Comparison of ENCODE assay signal across 29 cellular contexts in genomic region chr18:36825526-36825925, GRCh38.
"Had no signal": no experiment of that assay in that cellular context is flagged by ENCODE, and none has a peak within 500 bp of the region (broad histone marks: within the 10 kb centered on the region; RNA-seq: fewer than 3 reads in every experiment).

No MANE protein-coding gene starts in this region.

- H3K27ac ChIP-seq: stomach, suprapubic skin, testis, thoracic aorta, thyroid gland, tibial artery, tibial nerve, transverse colon, upper lobe of left lung, upper lobe of right lung, uterus, vagina had no signal

- H3K9me3 ChIP-seq: stomach, suprapubic skin, testis, thoracic aorta, thyroid gland, tibial artery, tibial nerve, transverse colon, upper lobe of left lung, upper lobe of right lung, uterus, vagina had no signal

- H3K27ac Mint-ChIP-seq: stimulated activated effector memory CD8-positive, alpha-beta T cell treated with anti-CD3 and anti-CD28 coated beads, Interleukin-12 subunit alpha, Interleukin-12 subunit beta, amount 100 ng/mL, for 72 hours; stimulated activated memory B cell treated with anti-CD40 and anti-IgM and Interleukin-4, amounts not matched to agents 10 μg/mL and 1 μg/mL and 100 μg/mL, for 72 hours; stimulated activated naive B cell treated with anti-CD40 and anti-IgM and Interleukin-4, amounts not matched to agents 10 μg/mL and 1 μg/mL and 100 μg/mL, for 72 hours; stimulated activated naive CD8-positive, alpha-beta T cell treated with anti-CD3 and anti-CD28 coated beads, Interleukin-15, amount 100 ng/mL, for 72 hours; stimulated activated naive CD8-positive, alpha-beta T cell treated with anti-CD3 and anti-CD28 coated beads, Interleukin-15, Interleukin-2, amounts not matched to agents 100 ng/mL and 50 ng/mL, for 24 hours; type B pancreatic cell had no signal

- H3K4me3 Mint-ChIP-seq: stimulated activated effector memory CD8-positive, alpha-beta T cell treated with anti-CD3 and anti-CD28 coated beads, Interleukin-12 subunit alpha, Interleukin-12 subunit beta, amount 100 ng/mL, for 72 hours; stimulated activated memory B cell treated with anti-CD40 and anti-IgM and Interleukin-4, amounts not matched to agents 10 μg/mL and 1 μg/mL and 100 μg/mL, for 72 hours; stimulated activated naive B cell treated with anti-CD40 and anti-IgM and Interleukin-4, amounts not matched to agents 10 μg/mL and 1 μg/mL and 100 μg/mL, for 72 hours; stimulated activated naive CD8-positive, alpha-beta T cell treated with anti-CD3 and anti-CD28 coated beads, Interleukin-15, amount 100 ng/mL, for 72 hours; stimulated activated naive CD8-positive, alpha-beta T cell treated with anti-CD3 and anti-CD28 coated beads, Interleukin-15, Interleukin-2, amounts not matched to agents 100 ng/mL and 50 ng/mL, for 24 hours had no signal

- H3K4me1 ChIP-seq: testis, uterus had no signal

- H3K36me3 Mint-ChIP-seq: stimulated activated memory B cell treated with anti-CD40 and anti-IgM and Interleukin-4, amounts not matched to agents 10 μg/mL and 1 μg/mL and 100 μg/mL, for 72 hours had no signal

- ATAC-seq: stimulated activated effector memory CD8-positive, alpha-beta T cell treated with anti-CD3 and anti-CD28 coated beads, Interleukin-12 subunit alpha, Interleukin-12 subunit beta, amount 100 ng/mL, for 72 hours; stimulated activated memory B cell treated with anti-CD40 and anti-IgM and Interleukin-4, amounts not matched to agents 10 μg/mL and 1 μg/mL and 100 μg/mL, for 72 hours; stimulated activated naive B cell treated with anti-CD40 and anti-IgM and Interleukin-4, amounts not matched to agents 10 μg/mL and 1 μg/mL and 100 μg/mL, for 72 hours; stimulated activated naive CD8-positive, alpha-beta T cell treated with anti-CD3 and anti-CD28 coated beads, Interleukin-15, amount 100 ng/mL, for 72 hours; stimulated activated naive CD8-positive, alpha-beta T cell treated with anti-CD3 and anti-CD28 coated beads, Interleukin-15, Interleukin-2, amounts not matched to agents 100 U/mL and 50 U/mL, for 24 hours; upper lobe of right lung had no signal

- H3K27me3 Mint-ChIP-seq: stimulated activated memory B cell treated with anti-CD40 and anti-IgM and Interleukin-4, amounts not matched to agents 10 μg/mL and 1 μg/mL and 100 μg/mL, for 72 hours; stimulated activated naive B cell treated with anti-CD40 and anti-IgM and Interleukin-4, amounts not matched to agents 10 μg/mL and 1 μg/mL and 100 μg/mL, for 72 hours; stimulated activated naive CD8-positive, alpha-beta T cell treated with anti-CD3 and anti-CD28 coated beads, Interleukin-15, amount 100 ng/mL, for 72 hours; stimulated activated naive CD8-positive, alpha-beta T cell treated with anti-CD3 and anti-CD28 coated beads, Interleukin-15, Interleukin-2, amounts not matched to agents 100 ng/mL and 50 ng/mL, for 24 hours; type B pancreatic cell had no signal

- H3K4me3 ChIP-seq: stomach, suprapubic skin, testis, thoracic aorta, thyroid gland, tibial artery, tibial nerve, transverse colon, upper lobe of left lung, upper lobe of right lung, uterus, vagina had no signal

- DNase-seq: stimulated activated CD4-positive, alpha-beta T cell treated with anti-CD3 and anti-CD28 coated beads, Interleukin-2, amount 100 ng/mL, for 48 hours; stimulated activated CD4-positive, alpha-beta T cell treated with anti-CD3 and anti-CD28 coated beads, Interleukin-4, amount 100 ng/mL, for 1 hour; stimulated activated CD4-positive, alpha-beta T cell treated with anti-CD3 and anti-CD28 coated beads, Interleukin-4, amount 100 ng/mL, for 24 hours; stimulated activated CD4-positive, alpha-beta T cell treated with anti-CD3 and anti-CD28 coated beads, Interleukin-4, amount 100 ng/mL, for 4 hours; stimulated activated CD8-positive, alpha-beta memory T cell treated with anti-CD3 and anti-CD28 coated beads, Interleukin-4, amount 100 ng/mL, for 48 hours; stimulated activated naive B cell treated with anti-CD40 and anti-IgM and Interleukin-4, amounts not matched to agents 10 μg/mL and 1 μg/mL and 100 μg/mL, for 72 hours; stimulated activated naive CD4-positive, alpha-beta T cell; stimulated activated naive CD4-positive, alpha-beta T cell treated with Interleukin-2 at 50 U/mL for 16 hours; stimulated activated naive CD8-positive, alpha-beta T cell treated with anti-CD3 and anti-CD28 coated beads, Interleukin-15, amount 100 ng/mL, for 72 hours; stimulated activated naive CD8-positive, alpha-beta T cell treated with anti-CD3 and anti-CD28 coated beads, Interleukin-15, Interleukin-2, amounts not matched to agents 100 U/mL and 50 U/mL, for 24 hours; stomach; substantia nigra; testis; thyroid gland; tibial artery; transverse colon; trophoblast cell; upper lobe of right lung; uterus had no signal

- FAIRE-seq: urothelium cell line had no signal

- H3K27me3 ChIP-seq: stomach, suprapubic skin, testis, thyroid gland, tibial artery, tibial nerve, transverse colon, upper lobe of left lung, upper lobe of right lung, uterus, vagina had no signal

- H3K9me3 Mint-ChIP-seq: stimulated activated effector memory CD8-positive, alpha-beta T cell treated with anti-CD3 and anti-CD28 coated beads, Interleukin-12 subunit alpha, Interleukin-12 subunit beta, amount 100 ng/mL, for 72 hours; stimulated activated memory B cell treated with anti-CD40 and anti-IgM and Interleukin-4, amounts not matched to agents 10 μg/mL and 1 μg/mL and 100 μg/mL, for 72 hours; stimulated activated naive B cell treated with anti-CD40 and anti-IgM and Interleukin-4, amounts not matched to agents 10 μg/mL and 1 μg/mL and 100 μg/mL, for 72 hours; stimulated activated naive CD8-positive, alpha-beta T cell treated with anti-CD3 and anti-CD28 coated beads, Interleukin-15, amount 100 ng/mL, for 72 hours; stimulated activated naive CD8-positive, alpha-beta T cell treated with anti-CD3 and anti-CD28 coated beads, Interleukin-15, Interleukin-2, amounts not matched to agents 100 ng/mL and 50 ng/mL, for 24 hours; type B pancreatic cell had no signal

- H3K36me3 ChIP-seq: stomach, suprapubic skin, thoracic aorta, thyroid gland, transverse colon, upper lobe of left lung, uterus, vagina had no signal
